Comparison of ENCODE assay signal across 19 cellular contexts in the genomic region with DNA sequence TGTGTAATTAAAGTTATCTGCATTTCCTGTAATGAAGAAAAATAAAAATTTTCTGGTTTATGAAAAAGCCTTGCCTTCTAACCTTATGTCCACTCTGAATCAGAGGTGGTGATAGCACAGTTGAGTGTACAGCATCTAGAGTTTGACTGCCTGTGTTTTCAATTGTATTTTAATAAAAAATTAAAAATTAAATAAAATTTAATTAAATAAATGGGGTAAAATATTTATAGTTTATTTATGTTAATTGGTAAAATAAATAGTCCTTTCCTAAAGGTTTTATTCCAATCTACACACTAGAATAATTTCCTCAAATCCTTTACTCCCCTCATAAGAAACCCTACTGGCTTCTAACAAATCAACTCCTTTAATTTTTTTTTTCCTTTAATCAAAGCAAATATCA.
"Had no signal": no experiment of that assay in that cellular context is flagged by ENCODE, and none has a peak within 500 bp of the region (broad histone marks: within the 10 kb centered on the region; RNA-seq: fewer than 3 reads in every experiment).

No MANE protein-coding gene starts in this region.

- H3K4me3 ChIP-seq: coronary artery, dorsolateral prefrontal cortex, esophagus squamous epithelium, gastrocnemius medialis, heart right ventricle, left lung, lower lobe of right lung had no signal

- H3K27me3 ChIP-seq: dorsolateral prefrontal cortex, esophagus squamous epithelium, gastrocnemius medialis, heart right ventricle, left lung had no signal

- H3K4me1 ChIP-seq: esophagus squamous epithelium, heart right ventricle, left lung, lower lobe of right lung had no signal

- DNase-seq: dermis blood vessel endothelial cell; dorsolateral prefrontal cortex; effector CD4-positive, alpha-beta T cell; effector memory CD4-positive, alpha-beta T cell; esophagus squamous epithelium; foreskin fibroblast; foreskin melanocyte; gastrocnemius medialis; glutamatergic neuron; head of caudate nucleus; heart right ventricle; hippocampal formation; left cardiac atrium; left lung; left ventricle myocardium superior; lower lobe of right lung; mesendoderm; midbrain had no signal

- ATAC-seq: gastrocnemius medialis, heart right ventricle, left cardiac atrium, left lung, left ventricle myocardium superior, lower lobe of right lung had no signal

- H3K27ac ChIP-seq: coronary artery, esophagus squamous epithelium, gastrocnemius medialis, heart right ventricle, left lung, lower lobe of right lung had no signal

- H3K9me3 ChIP-seq: esophagus squamous epithelium, gastrocnemius medialis, heart right ventricle, left lung, lower lobe of right lung had no signal
